ENCODE assay signal across 19 cellular contexts in the genomic region with DNA sequence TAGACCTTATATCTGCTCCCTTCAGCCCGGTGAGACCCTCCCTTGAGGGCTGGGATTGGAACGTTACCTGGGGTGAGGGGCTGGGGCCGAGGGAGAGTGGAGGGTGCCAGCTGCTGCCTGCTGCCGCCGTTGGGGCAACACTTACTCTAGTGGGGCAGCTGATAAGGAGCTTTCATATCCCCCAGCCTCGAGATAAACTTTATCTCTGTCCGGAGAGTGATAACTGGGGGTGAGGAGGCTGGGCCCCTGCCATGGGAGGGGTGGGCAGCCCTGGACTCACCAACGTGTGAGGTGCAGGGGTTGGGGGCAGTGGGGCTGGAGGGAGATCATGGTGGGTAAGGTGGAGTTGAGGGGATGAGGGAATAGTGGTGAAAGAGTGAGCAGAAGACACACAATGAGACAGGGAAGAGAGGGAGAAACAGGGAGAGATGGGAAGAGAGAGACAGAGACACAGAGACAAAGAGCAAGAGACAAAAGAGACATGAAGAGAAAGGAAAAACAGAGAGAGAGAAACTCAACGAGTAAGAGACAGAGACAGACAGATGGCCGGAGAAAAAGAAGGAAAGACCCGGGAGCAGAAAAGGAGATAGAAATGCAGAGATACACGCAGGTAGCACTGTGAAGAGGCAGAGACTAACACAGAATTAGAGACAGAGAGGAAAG. TPM values are rescaled to one million over a fixed set of nuclear protein-coding genes. Genes with fewer than 3 reads are reported as not detected.
DNase-seq lines count a peak whose midpoint lies in the region; ATAC-seq, FAIRE-seq and TF ChIP-seq lines count a peak whose summit lies in the region.
"Had no signal": no experiment of that assay in that cellular context is flagged by ENCODE, and none has a peak within 500 bp of the region (broad histone marks: within the 10 kb centered on the region; RNA-seq: fewer than 3 reads in every experiment).

No MANE protein-coding gene starts in this region.

- H3K9me3 Mint-ChIP-seq in stimulated activated naive CD8-positive, alpha-beta T cell treated with anti-CD3 and anti-CD28 coated beads, Interleukin-15, Interleukin-2, amounts not matched to agents 100 ng/mL and 50 ng/mL, for 24 hours, result no peaks in the 10 kb centered on the region
- H3K9me3 Mint-ChIP-seq: CD14-positive monocyte; CD4-positive, alpha-beta memory T cell; IgD-negative memory B cell had no signal

- no peaks in the 10 kb centered on the region for H3K9me3 ChIP-seq in K562 (replicated peaks; ENCODE audit: control insufficient read depth, insufficient read depth, low read depth, low read length)

- H3K36me3 Mint-ChIP-seq in stimulated activated naive CD8-positive, alpha-beta T cell treated with anti-CD3 and anti-CD28 coated beads, Interleukin-15, Interleukin-2, amounts not matched to agents 100 ng/mL and 50 ng/mL, for 24 hours (ENCODE audit: low read depth), result no peaks in the 10 kb centered on the region
- H3K36me3 Mint-ChIP-seq: CD14-positive monocyte; CD4-positive, alpha-beta memory T cell; IgD-negative memory B cell had no signal

- no peak for TF ChIP-seq CTCF in K562 (IDR thresholded peaks at IDR 0.05 in 2 of 3, conservative IDR thresholded peaks at IDR 0.05 in 1 of 3; ENCODE audit: insufficient read depth in 2 of 3, low read depth in 1 of 3, low read length in 3 of 3)

- H3K27me3 ChIP-seq in K562 (ENCODE audit: control insufficient read depth in 2 of 2, insufficient read depth in 2 of 2, low read length in 2 of 2), result no peaks in the 10 kb centered on the region

- no peak overlapping the region for H3K4me3 Mint-ChIP-seq in stimulated activated naive CD8-positive, alpha-beta T cell treated with anti-CD3 and anti-CD28 coated beads, Interleukin-15, Interleukin-2, amounts not matched to agents 100 ng/mL and 50 ng/mL, for 24 hours
- H3K4me3 Mint-ChIP-seq: CD14-positive monocyte; CD4-positive, alpha-beta memory T cell had no signal

- in situ Hi-C loops in K562 (cut with MboI), result no loop called here

- DNase-seq in stimulated activated naive CD8-positive, alpha-beta T cell treated with anti-CD3 and anti-CD28 coated beads, Interleukin-15, Interleukin-2, amounts not matched to agents 100 U/mL and 50 U/mL, for 24 hours, result no peak
- DNase-seq in K562 (ENCODE audit: extremely low read depth in 1 of 4, low spot score in 3 of 4) (no peak), mesenteric fat pad (ENCODE audit: low spot score) (peak; percentile 53), NCI-H748 (lab: John Stamatoyannopoulos, UW; ENCODE audit: unreplicated experiment) (no peak), C1 segment of cervical spinal cord (lab: John Stamatoyannopoulos, UW) (no peak)
- DNase-seq: ACHN; Calu3; CD4-positive, alpha-beta memory T cell; DMS79 treated with DMSO at 0.1 percent for 48 hours; GOT3; H9 had no signal

- no peaks in the 10 kb centered on the region for H3K9me1 ChIP-seq in K562 (ENCODE audit: control insufficient read depth, insufficient read depth, low read length)

- peaks cover 100% of the 10 kb centered on the region for H3K79me2 ChIP-seq in K562 (ENCODE audit: control insufficient read depth, insufficient read depth, low read length)

- 0% methylated on average over 8 of the region's 12 CpGs for WGBS in K562 (ENCODE audit: insufficient coverage, low coverage, missing lambda C conversion rate)

- TF ChIP-seq POLR2A in K562 (conservative IDR thresholded peaks at IDR 0.05), result no peak

- peak overlapping the region; percentile 94 for H3K9ac ChIP-seq in K562 (ENCODE audit: insufficient read depth in 1 of 2, low read depth in 2 of 2, low read length in 2 of 2)

- H3K4me2 ChIP-seq in K562 (ENCODE audit: insufficient read depth, low read length), result peak overlapping the region; percentile 93

- peak overlapping the region; percentile 75 for H3K4me3 ChIP-seq in K562
- H3K4me3 ChIP-seq: GM12878 had no signal

- no peak for TF ChIP-seq RAD21 in K562 (CRISPR knock-in tag; conservative IDR thresholded peaks at IDR 0.05 in 1 of 2, IDR thresholded peaks at IDR 0.05 in 1 of 2)

- H3K27me3 Mint-ChIP-seq in stimulated activated naive CD8-positive, alpha-beta T cell treated with anti-CD3 and anti-CD28 coated beads, Interleukin-15, Interleukin-2, amounts not matched to agents 100 ng/mL and 50 ng/mL, for 24 hours, result no peaks in the 10 kb centered on the region

- intact Hi-C loops in K562 (cut with micrococcal nuclease), result loop anchor here (2.0 to 5.0 kb wide), 2 partner anchors 23 to 91 kb away; partner anchors contain the start of gene SUV39H1

- H3K27ac ChIP-seq in K562 (ENCODE audit: extremely low read depth, low read depth, low read length), result peak overlapping the region; percentile 85

- peaks cover 42 to 60% of the 10 kb centered on the region in 2 experiments; a peak in 4 of 5 replicates for H3K4me1 ChIP-seq in K562 (replicated peaks in 1 of 2; ENCODE audit: control insufficient read depth in 2 of 2, insufficient read depth in 2 of 2, low read length in 2 of 2)

- FAIRE-seq in K562 (lab: Jason Lieb, UNC), result no peak
- FAIRE-seq: GM12878, HepG2, HTR-8/SVneo had no signal

- H3K27ac Mint-ChIP-seq in stimulated activated naive CD8-positive, alpha-beta T cell treated with anti-CD3 and anti-CD28 coated beads, Interleukin-15, Interleukin-2, amounts not matched to agents 100 ng/mL and 50 ng/mL, for 24 hours, result peak overlapping the region; percentile 74
- H3K27ac Mint-ChIP-seq: H9 had no signal

- ATAC-seq in stimulated activated naive CD8-positive, alpha-beta T cell treated with anti-CD3 and anti-CD28 coated beads, Interleukin-15, Interleukin-2, amounts not matched to agents 100 U/mL and 50 U/mL, for 24 hours, result no peak
- ATAC-seq in K562, result no peak
- ATAC-seq: GM12878, HepG2 had no signal

- CTCF ChIA-PET in K562 (lab: Yijun Ruan, JAX; ENCODE audit: low intra/inter-chr PET ratio), result no interaction called here

- H3K36me3 ChIP-seq in K562 (ENCODE audit: control insufficient read depth, insufficient read depth, low read length), result peaks cover 47% of the 10 kb centered on the region

- H4K20me1 ChIP-seq in K562 (replicated peaks; ENCODE audit: control insufficient read depth, insufficient read depth, low read length), result 0 out of 2 replicates have a peak, but pooled peaks cover 4% of the 10 kb centered on the region

- peaks cover 3% of the 10 kb centered on the region for H3K4me1 Mint-ChIP-seq in stimulated activated naive CD8-positive, alpha-beta T cell treated with anti-CD3 and anti-CD28 coated beads, Interleukin-15, Interleukin-2, amounts not matched to agents 100 ng/mL and 50 ng/mL, for 24 hours (ENCODE audit: low read depth)
- H3K4me1 Mint-ChIP-seq: H9 had no signal

- POLR2A ChIA-PET in K562 (lab: Yijun Ruan, JAX), result interaction anchor here (0.6 to 1.5 kb wide), 2 partner anchors 13 to 156 kb away, joined by 3 to 6 read pairs; no protein-coding TSS in a partner anchor

- TF ChIP-seq EP300 in K562 (IDR thresholded peaks at IDR 0.05; ENCODE audit: low read length), result no peak

- H2AFZ ChIP-seq in K562 (ENCODE audit: low read depth, low read length), result no peak overlapping the region

- BruUV-seq in K562 (replicated peaks; lab: Mats Ljungman, UMichigan), result no TSS peak

RNA-seq across cellular contexts. Expression of gene GATA1, which starts 1.6 kb away (rescaled TPM):
- 40.7 and 118 TPM in 2 replicates for total RNA-seq in K562 (2011; cell fraction: chromatin; rRNA removed; ENCODE audit: low replicate concordance)
- total RNA-seq in K562 (2011; cell fraction: nucleolus; rRNA removed), result 98.8 and 99.1 TPM in 2 replicates
- 82.1 and 86.1 TPM in 2 replicates for total RNA-seq in K562 (2011; cell fraction: nucleoplasm; rRNA removed)
- total RNA-seq in K562 (2014; rRNA removed), result 205 and 244 TPM in 2 replicates
- total RNA-seq in K562 (2014; rRNA removed; fragmentation: Illumina TruSeq; extraction: Trizol), result 45.4 and 62.0 TPM in 2 replicates
- total RNA-seq in K562 (2015; rRNA removed; fragmentation: Illumina TruSeq; extraction: Trizol), result 115 and 116 TPM in 2 replicates
- 291 and 297 TPM in 2 replicates for total RNA-seq in K562 (2021)
- polyA plus RNA-seq in K562 (2011; rRNA removed), result 74.3 and 167 TPM in 2 replicates
- polyA plus RNA-seq in K562 (2011; cell fraction: cytosol; rRNA removed), result 184 and 365 TPM in 2 replicates
- polyA plus RNA-seq in K562 (2011; cell fraction: nucleus; rRNA removed), result 174 and 282 TPM in 2 replicates
- 160 and 227 TPM in 2 replicates for polyA plus RNA-seq in K562 (2012)
- 273 and 284 TPM in 2 replicates for polyA plus RNA-seq in K562 (2014; fragmentation: Illumina TruSeq; extraction: Trizol)
- 10 to 100 TPM; 11.9 to 97.4 TPM for polyA plus RNA-seq in K562 (2014; fragmentation: Nextera tagmentation; extraction: Ambion mirVana)
- polyA plus RNA-seq in K562 (2014; rRNA removed), result 206 and 246 TPM in 2 replicates
- 39.3 and 48.9 TPM in 2 replicates for polyA minus RNA-seq in K562 (2011; rRNA and poly(A)+ RNA removed)
- 148 and 160 TPM in 2 replicates for polyA minus RNA-seq in K562 (2011; cell fraction: cytosol; rRNA and poly(A)+ RNA removed)
- polyA minus RNA-seq in K562 (2011; cell fraction: nucleus; rRNA and poly(A)+ RNA removed), result 38.2 and 38.7 TPM in 2 replicates
- total RNA-seq in mesenteric fat pad, result not detected
- total RNA-seq: A172; Calu3; CD4-positive, alpha-beta memory T cell; H9 had no signal
- polyA plus RNA-seq: BJ; CD14-positive monocyte; CD4-positive, alpha-beta memory T cell; HepG2; IgD-negative memory B cell had no signal

RNA-seq across cellular contexts. Expression of gene HDAC6, which starts 13.9 kb away (rescaled TPM):
- total RNA-seq in K562 (2011; cell fraction: chromatin; rRNA removed; ENCODE audit: low replicate concordance), result 513 and 751 TPM in 2 replicates
- 276 and 285 TPM in 2 replicates for total RNA-seq in K562 (2011; cell fraction: nucleolus; rRNA removed)
- 301 and 344 TPM in 2 replicates for total RNA-seq in K562 (2011; cell fraction: nucleoplasm; rRNA removed)
- total RNA-seq in K562 (2014; rRNA removed) (60.0 and 71.2 TPM in 2 replicates), K562 (2014; rRNA removed; fragmentation: Illumina TruSeq; extraction: Trizol) (59.0 and 66.5 TPM in 2 replicates), K562 (2015; rRNA removed; fragmentation: Illumina TruSeq; extraction: Trizol) (48.9 and 52.3 TPM in 2 replicates), K562 (2021) (83.1 and 91.8 TPM in 2 replicates), mesenteric fat pad (47.1 TPM)
- polyA plus RNA-seq in K562 (2011; rRNA removed) (85.5 and 150 TPM in 2 replicates), K562 (2014; fragmentation: Illumina TruSeq; extraction: Trizol) (69.1 and 86.3 TPM in 2 replicates), K562 (2014; fragmentation: Nextera tagmentation; extraction: Ambion mirVana) (10 to 100 TPM; 29.9 to 31.4 TPM), K562 (2014; rRNA removed) (86.0 and 101 TPM in 2 replicates)
- polyA plus RNA-seq in K562 (2011; cell fraction: cytosol; rRNA removed), result 63.6 and 65.5 TPM in 2 replicates
- polyA plus RNA-seq in K562 (2011; cell fraction: nucleus; rRNA removed), result 776 and 956 TPM in 2 replicates
- polyA plus RNA-seq in K562 (2012), result 67.3 and 134 TPM in 2 replicates
- polyA minus RNA-seq in K562 (2011; rRNA and poly(A)+ RNA removed), result 49.8 and 78.8 TPM in 2 replicates
- polyA minus RNA-seq in K562 (2011; cell fraction: cytosol; rRNA and poly(A)+ RNA removed), result 37.1 and 39.1 TPM in 2 replicates
- polyA minus RNA-seq in K562 (2011; cell fraction: nucleus; rRNA and poly(A)+ RNA removed), result 85.1 and 160 TPM in 2 replicates

RNA-seq across cellular contexts. Expression of gene GLOD5, which starts 26.4 kb away (rescaled TPM):
- total RNA-seq in K562 (2011; cell fraction: chromatin; rRNA removed; ENCODE audit: low replicate concordance), result not detected in 2 replicates
- not detected in 2 replicates for total RNA-seq in K562 (2011; cell fraction: nucleolus; rRNA removed)
- not detected in 2 replicates for total RNA-seq in K562 (2011; cell fraction: nucleoplasm; rRNA removed)
- total RNA-seq in K562 (2014; rRNA removed), result 0.27 and 1.1 TPM in 2 replicates
- total RNA-seq in K562 (2014; rRNA removed; fragmentation: Illumina TruSeq; extraction: Trizol), result 1.5 and 1.7 TPM in 2 replicates
- total RNA-seq in K562 (2015; rRNA removed; fragmentation: Illumina TruSeq; extraction: Trizol), result 1.7 and 2.2 TPM in 2 replicates
- 1.4 and 1.9 TPM in 2 replicates for total RNA-seq in K562 (2021)
- 3.4 and 4.3 TPM in 2 replicates for polyA plus RNA-seq in K562 (2011; rRNA removed)
- 4.0 and 5.8 TPM in 2 replicates for polyA plus RNA-seq in K562 (2011; cell fraction: cytosol; rRNA removed)
- polyA plus RNA-seq in K562 (2011; cell fraction: nucleus; rRNA removed), result 0.81 and 0.94 TPM in 2 replicates
- 1.1 and 2.9 TPM in 2 replicates for polyA plus RNA-seq in K562 (2012)
- polyA plus RNA-seq in K562 (2014; fragmentation: Illumina TruSeq; extraction: Trizol), result 2.2 and 3.1 TPM in 2 replicates
- polyA plus RNA-seq in K562 (2014; fragmentation: Nextera tagmentation; extraction: Ambion mirVana), result 1 to 10 TPM; 3.8 to 4.4 TPM
- 2.0 and 3.2 TPM in 2 replicates for polyA plus RNA-seq in K562 (2014; rRNA removed)
- polyA minus RNA-seq in K562 (2011; rRNA and poly(A)+ RNA removed), result 0.88 and 1.2 TPM in 2 replicates
- polyA minus RNA-seq in K562 (2011; cell fraction: cytosol; rRNA and poly(A)+ RNA removed), result not detected in 2 replicates
- polyA minus RNA-seq in K562 (2011; cell fraction: nucleus; rRNA and poly(A)+ RNA removed), result not detected in 2 replicates
- total RNA-seq in mesenteric fat pad, result not detected
- total RNA-seq: A172; Calu3; CD4-positive, alpha-beta memory T cell; GM12878; H9 had no signal
- polyA plus RNA-seq: BJ; CD14-positive monocyte; CD4-positive, alpha-beta memory T cell; GM12878; IgD-negative memory B cell had no signal

RNA-seq across cellular contexts. Expression of gene ERAS, which starts 38.4 kb away (rescaled TPM):
- total RNA-seq in K562 (2011; cell fraction: chromatin; rRNA removed; ENCODE audit: low replicate concordance), result 0.79 and 2.3 TPM in 2 replicates
- total RNA-seq in K562 (2011; cell fraction: nucleolus; rRNA removed), result 0.83 and 1.8 TPM in 2 replicates
- 0.84 and 0.95 TPM in 2 replicates for total RNA-seq in K562 (2011; cell fraction: nucleoplasm; rRNA removed)
- not detected in 2 replicates for total RNA-seq in K562 (2014; rRNA removed)
- total RNA-seq in K562 (2014; rRNA removed; fragmentation: Illumina TruSeq; extraction: Trizol), result not detected in 2 replicates
- total RNA-seq in K562 (2015; rRNA removed; fragmentation: Illumina TruSeq; extraction: Trizol), result not detected in 2 replicates
- total RNA-seq in K562 (2021), result not detected in 2 replicates
- polyA plus RNA-seq in K562 (2011; rRNA removed), result 0.07 and 0.11 TPM in 2 replicates
- 0.39 TPM in 1 of 2 replicates, not detected in the other for polyA plus RNA-seq in K562 (2011; cell fraction: cytosol; rRNA removed)
- polyA plus RNA-seq in K562 (2011; cell fraction: nucleus; rRNA removed), result 0.34 and 0.77 TPM in 2 replicates
- polyA plus RNA-seq in K562 (2012), result 0.42 TPM in 1 of 2 replicates, not detected in the other
- not detected in 2 replicates for polyA plus RNA-seq in K562 (2014; fragmentation: Illumina TruSeq; extraction: Trizol)
- not detected for polyA plus RNA-seq in K562 (2014; fragmentation: Nextera tagmentation; extraction: Ambion mirVana)
- polyA plus RNA-seq in K562 (2014; rRNA removed), result 0.12 TPM in 1 of 2 replicates, not detected in the other
- polyA minus RNA-seq in K562 (2011; rRNA and poly(A)+ RNA removed), result not detected in 2 replicates
- not detected in 2 replicates for polyA minus RNA-seq in K562 (2011; cell fraction: cytosol; rRNA and poly(A)+ RNA removed)
- polyA minus RNA-seq in K562 (2011; cell fraction: nucleus; rRNA and poly(A)+ RNA removed), result 0.33 TPM in 1 of 2 replicates, not detected in the other
- total RNA-seq in mesenteric fat pad, result not detected
- total RNA-seq: A172; CD4-positive, alpha-beta memory T cell; GM12878; H9 had no signal
- polyA plus RNA-seq: BJ; CD14-positive monocyte; CD4-positive, alpha-beta memory T cell; GM12878; IgD-negative memory B cell had no signal

RNA-seq across cellular contexts. Expression of gene PCSK1N, which starts 47.5 kb away (rescaled TPM):
- not detected in 2 replicates for total RNA-seq in K562 (2011; cell fraction: chromatin; rRNA removed; ENCODE audit: low replicate concordance)
- total RNA-seq in K562 (2011; cell fraction: nucleolus; rRNA removed), result not detected in 2 replicates
- not detected in 2 replicates for total RNA-seq in K562 (2011; cell fraction: nucleoplasm; rRNA removed)
- total RNA-seq in K562 (2014; rRNA removed), result 0.54 and 0.61 TPM in 2 replicates
- total RNA-seq in K562 (2014; rRNA removed; fragmentation: Illumina TruSeq; extraction: Trizol), result not detected in 2 replicates
- total RNA-seq in K562 (2015; rRNA removed; fragmentation: Illumina TruSeq; extraction: Trizol), result not detected in 2 replicates
- total RNA-seq in K562 (2021), result 0.36 and 0.55 TPM in 2 replicates
- 0.16 TPM in 1 of 2 replicates, not detected in the other for polyA plus RNA-seq in K562 (2011; rRNA removed)
- 0.04 and 0.39 TPM in 2 replicates for polyA plus RNA-seq in K562 (2011; cell fraction: cytosol; rRNA removed)
- polyA plus RNA-seq in K562 (2011; cell fraction: nucleus; rRNA removed), result 0.63 TPM in 1 of 2 replicates, not detected in the other
- 0.29 and 0.40 TPM in 2 replicates for polyA plus RNA-seq in K562 (2012)
- not detected in 2 replicates for polyA plus RNA-seq in K562 (2014; fragmentation: Illumina TruSeq; extraction: Trizol)
- polyA plus RNA-seq in K562 (2014; fragmentation: Nextera tagmentation; extraction: Ambion mirVana), result not detected
- 0.07 and 0.85 TPM in 2 replicates for polyA plus RNA-seq in K562 (2014; rRNA removed)
- polyA minus RNA-seq in K562 (2011; rRNA and poly(A)+ RNA removed), result 1.2 TPM in 1 of 2 replicates, not detected in the other
- polyA minus RNA-seq in K562 (2011; cell fraction: cytosol; rRNA and poly(A)+ RNA removed), result not detected in 2 replicates
- not detected in 2 replicates for polyA minus RNA-seq in K562 (2011; cell fraction: nucleus; rRNA and poly(A)+ RNA removed)
- total RNA-seq in mesenteric fat pad, result not detected
- total RNA-seq: GM12878 had no signal
- polyA plus RNA-seq: BJ, CD14-positive monocyte had no signal

Comparison
In these comparisons a context has a peak if more than half of its experiments do, and no peak if none do; other contexts are left out.
1. RNA of gene GATA1, which starts 1.6 kb away (total RNA-seq): 40.7 to 297 TPM in K562; not detected in mesenteric fat pad (single experiment); every median in the first group is over 10 times any median in the second.